In the genomic region with DNA sequence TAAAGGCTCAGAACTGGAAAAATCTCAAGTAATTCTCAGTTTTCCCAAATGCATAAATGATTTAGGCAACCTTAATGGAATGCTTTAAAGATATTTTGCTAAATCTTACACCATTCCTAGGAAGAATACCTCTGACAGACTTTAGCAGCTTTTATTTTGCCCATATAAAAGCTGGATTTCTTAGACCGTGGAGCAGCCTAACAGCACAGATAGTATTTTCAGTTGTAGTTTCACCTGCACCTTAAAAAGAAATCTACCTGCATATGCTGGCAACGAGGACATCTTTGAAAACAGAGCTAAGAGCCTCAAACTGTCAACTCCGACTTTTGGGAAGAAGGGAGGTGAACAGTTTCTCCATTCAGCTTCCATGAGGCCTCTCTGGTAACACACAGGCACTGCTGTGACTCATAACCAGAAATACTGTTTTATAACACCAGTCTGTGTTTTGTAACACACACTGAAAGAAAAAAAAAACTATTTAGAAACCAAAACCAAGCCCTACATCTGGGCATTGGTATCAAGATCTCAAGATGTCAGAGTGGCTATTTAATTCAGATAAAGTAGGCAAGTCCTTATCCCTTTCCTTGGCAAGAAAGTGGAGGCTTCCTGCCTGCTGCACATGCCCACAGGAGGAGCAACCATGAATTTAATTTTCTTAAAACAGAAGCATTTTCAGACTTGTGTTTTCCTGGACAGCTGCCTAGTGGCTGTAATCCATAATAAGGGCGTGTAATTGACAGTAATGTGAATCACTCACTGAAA, we compare ENCODE assay signal across 8 cellular contexts.
DNase-seq lines count a peak whose midpoint lies in the region; ATAC-seq and TF ChIP-seq lines count a peak whose summit lies in the region.

No MANE protein-coding gene starts in this region.

- H3K27ac ChIP-seq in MM.1S (ENCODE audit: low read length) (peak overlapping the region; percentile 59; the same call in 1 of the 2 replicates), thyroid gland (peak overlapping the region in 2 of 3 donors; percentile 36 to 46)

- 68 to 81% methylated on average over 4 of the region's 4 CpGs for WGBS in thyroid gland, 2 donors

- H3K27me3 Mint-ChIP-seq in type B pancreatic cell: peaks cover 5% of the 10 kb centered on the region

- no peaks in the 10 kb centered on the region for H3K36me3 Mint-ChIP-seq in type B pancreatic cell

- H3K9ac ChIP-seq in MM.1S (ENCODE audit: low read length): peak overlapping the region; percentile 32; the same call in 1 of the 2 replicates

- no peaks in the 10 kb centered on the region for H3K36me3 ChIP-seq in MM.1S (replicated peaks; ENCODE audit: insufficient read depth, low read length)
- no peaks in the 10 kb centered on the region for H3K36me3 ChIP-seq in thyroid gland

- DNase-seq in MM.1S (peak; percentile 64), foreskin melanocyte (peak; percentile 24), thyroid gland (peak in 1 of 2 donors; percentile 9), type B pancreatic cell (ENCODE audit: extremely low spot score, unreplicated experiment) (no peak), NCI-H1417 (lab: John Stamatoyannopoulos, UW) (no peak)
- DNase-seq in stimulated activated CD4-positive, alpha-beta T cell treated with anti-CD3 and anti-CD28 coated beads, Interleukin-2, amount 100 ng/mL, for 48 hours: no peak

- intact Hi-C loops in thyroid gland (cut with DNase I): no loop called here

- peak overlapping the region; percentile 63 for H3K4me2 ChIP-seq in MM.1S (ENCODE audit: low read depth, low read length)

- H3K4me3 ChIP-seq in MM.1S (ENCODE audit: low read length) (peak overlapping the region; percentile 34), thyroid gland (replicated peaks in 1 of 3) (no peak overlapping the region)

- no peaks in the 10 kb centered on the region for H3K9me3 Mint-ChIP-seq in type B pancreatic cell

- H3K4me3 Mint-ChIP-seq in type B pancreatic cell: no peak overlapping the region

- H3K27ac Mint-ChIP-seq in type B pancreatic cell: no peak overlapping the region

- no peaks in the 10 kb centered on the region for H4K20me1 ChIP-seq in MM.1S (ENCODE audit: insufficient read depth, low read length)

- no peaks in the 10 kb centered on the region for H3K9me2 ChIP-seq in MM.1S (replicated peaks; ENCODE audit: insufficient read depth, low read length)

- no peaks in the 10 kb centered on the region for H3K4me1 Mint-ChIP-seq in type B pancreatic cell (ENCODE audit: unreplicated experiment)

- H3K9me3 ChIP-seq in MM.1S (replicated peaks; ENCODE audit: insufficient read depth, low read length) (no peaks in the 10 kb centered on the region), thyroid gland (no peaks in the 10 kb centered on the region)

- no peaks in the 10 kb centered on the region for H3K79me2 ChIP-seq in MM.1S (ENCODE audit: low read length)

- H3K4me1 ChIP-seq in MM.1S (ENCODE audit: low read length) (peaks cover 21% of the 10 kb centered on the region), thyroid gland (peaks cover 12 to 20% of the 10 kb centered on the region in 2 donors)

- ATAC-seq in GM18499 (IDR thresholded peaks at IDR 0.05; ENCODE audit: insufficient read depth, unreplicated experiment) (peak; percentile 80), GM21786 (IDR thresholded peaks at IDR 0.05; ENCODE audit: unreplicated experiment) (peak; percentile 80)

- no peaks in the 10 kb centered on the region for H3K27me3 ChIP-seq in MM.1S (replicated peaks; ENCODE audit: insufficient read depth, low read length)
- no peaks in the 10 kb centered on the region for H3K27me3 ChIP-seq in thyroid gland

- peak overlapping the region; percentile 56 for H2AFZ ChIP-seq in MM.1S (ENCODE audit: low read length)

- TF ChIP-seq CTCF in MM.1S (IDR thresholded peaks at IDR 0.05; ENCODE audit: low read length) (no peak), thyroid gland (IDR thresholded peaks at IDR 0.05) (peak in 1 of 6 experiments; percentile 7), type B pancreatic cell (conservative IDR thresholded peaks at IDR 0.05) (no peak)

- no peak for TF ChIP-seq POLR2A in thyroid gland (IDR thresholded peaks at IDR 0.05)

- H3F3A ChIP-seq in MM.1S (ENCODE audit: insufficient read depth, low read length): peaks cover 8% of the 10 kb centered on the region

Comparison
In these comparisons a context has a peak if more than half of its experiments do, and no peak if none do; other contexts are left out.
1. DNase-seq: peak in MM.1S (single experiment) and foreskin melanocyte (single experiment); none in stimulated activated CD4-positive, alpha-beta T cell treated with anti-CD3 and anti-CD28 coated beads, Interleukin-2, amount 100 ng/mL, for 48 hours (0 of 2), type B pancreatic cell (single experiment) and NCI-H1417 (0 of 3).